Comparison of ENCODE assay signal across 28 cellular contexts in the genomic region with DNA sequence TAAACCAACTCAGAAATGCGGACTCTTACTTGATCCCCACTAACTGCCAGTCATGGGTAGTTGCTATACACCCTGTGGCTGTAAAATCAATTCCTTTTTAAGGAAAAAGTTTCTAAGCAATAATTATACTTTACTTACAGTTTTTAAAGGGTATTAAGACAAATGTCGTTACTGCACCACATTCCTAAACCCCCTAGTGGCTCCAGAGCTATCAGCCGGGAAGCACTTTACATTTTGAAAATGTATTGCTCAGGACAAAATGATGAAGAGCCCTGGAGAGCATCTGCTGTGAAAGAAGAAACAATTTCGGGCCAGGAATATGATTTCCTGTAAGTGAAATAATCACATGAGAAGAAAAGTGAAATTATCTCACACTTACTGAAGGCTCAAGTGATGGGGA. TPM values are rescaled to one million over a fixed set of nuclear protein-coding genes. Genes with fewer than 3 reads are reported as not detected.
"Had no signal": no experiment of that assay in that cellular context is flagged by ENCODE, and none has a peak within 500 bp of the region (broad histone marks: within the 10 kb centered on the region; RNA-seq: fewer than 3 reads in every experiment).

No MANE protein-coding gene starts in this region.

- H3K4me3 Mint-ChIP-seq: immature natural killer cell; mesothelial cell of epicardium; naive B cell; natural killer cell; stimulated activated naive B cell treated with anti-CD40 and anti-IgM and Interleukin-4, amounts not matched to agents 10 μg/mL and 1 μg/mL and 100 μg/mL, for 72 hours; stimulated activated naive CD8-positive, alpha-beta T cell treated with anti-CD3 and anti-CD28 coated beads, Interleukin-15, Interleukin-2, amounts not matched to agents 100 ng/mL and 50 ng/mL, for 24 hours had no signal

- H3K4me3 ChIP-seq: left ventricle myocardium inferior, lung, pancreas, prostate gland, skin epidermis, suprapubic skin, thoracic aorta, tibial artery, uterus had no signal

- H3K36me3 Mint-ChIP-seq: naive B cell; natural killer cell; stimulated activated naive B cell treated with anti-CD40 and anti-IgM and Interleukin-4, amounts not matched to agents 10 μg/mL and 1 μg/mL and 100 μg/mL, for 72 hours had no signal

- H3K4me1 Mint-ChIP-seq: immature natural killer cell; naive B cell; natural killer cell; stimulated activated naive B cell treated with anti-CD40 and anti-IgM and Interleukin-4, amounts not matched to agents 10 μg/mL and 1 μg/mL and 100 μg/mL, for 72 hours had no signal

- H3K27me3 ChIP-seq: pancreas, suprapubic skin, tibial artery, uterus had no signal

- H3K27ac ChIP-seq: left ventricle myocardium inferior, pancreas, prostate gland, skin epidermis, suprapubic skin, thoracic aorta, tibial artery, uterus had no signal

- H3K9me3 ChIP-seq: left ventricle myocardium inferior, pancreas, prostate gland, suprapubic skin, thoracic aorta, tibial artery, uterus had no signal

- H3K4me1 ChIP-seq: pancreas, prostate gland, uterus had no signal

- FAIRE-seq: islet of Langerhans, pancreas had no signal

- H3K27me3 Mint-ChIP-seq: naive B cell; stimulated activated naive B cell treated with anti-CD40 and anti-IgM and Interleukin-4, amounts not matched to agents 10 μg/mL and 1 μg/mL and 100 μg/mL, for 72 hours had no signal

- H3K27ac Mint-ChIP-seq: immature natural killer cell; mesothelial cell of epicardium; natural killer cell; stimulated activated naive B cell treated with anti-CD40 and anti-IgM and Interleukin-4, amounts not matched to agents 10 μg/mL and 1 μg/mL and 100 μg/mL, for 72 hours; stimulated activated naive CD8-positive, alpha-beta T cell treated with anti-CD3 and anti-CD28 coated beads, Interleukin-15, Interleukin-2, amounts not matched to agents 100 ng/mL and 50 ng/mL, for 24 hours had no signal

- DNase-seq: hypothalamus; immature natural killer cell; left ventricle myocardium inferior; mesendoderm; naive B cell; natural killer cell; nucleus accumbens; pancreas; posterior cingulate gyrus; retina; right cardiac atrium; stimulated activated CD4-positive, alpha-beta T cell treated with anti-CD3 and anti-CD28 coated beads, Interleukin-12 subunit alpha, Interleukin-12 subunit beta, amount 100 ng/mL, for 4 hours; stimulated activated CD4-positive, alpha-beta T cell treated with anti-CD3 and anti-CD28 coated beads, Interleukin-15, amount 100 ng/mL, for 24 hours; stimulated activated CD4-positive, alpha-beta T cell treated with anti-CD3 and anti-CD28 coated beads, Interleukin-2, amount 100 ng/mL, for 24 hours; stimulated activated CD4-positive, alpha-beta T cell treated with anti-CD3 and anti-CD28 coated beads, Interleukin-4, amount 100 ng/mL, for 1 hour; stimulated activated naive B cell treated with anti-CD40 and anti-IgM and Interleukin-4, amounts not matched to agents 10 μg/mL and 1 μg/mL and 100 μg/mL, for 72 hours; tibial artery; trophoblast cell; uterus had no signal

- H3K36me3 ChIP-seq: left ventricle myocardium inferior, pancreas, prostate gland, suprapubic skin, thoracic aorta, tibial artery, uterus had no signal

RNA-seq across cellular contexts. Expression of a gene that starts 36.7 kb away (rescaled TPM):
- total RNA-seq: mononuclear cell, natural killer cell had no signal
- polyA plus RNA-seq: immature natural killer cell had no signal
